ENCODE assay signal across 8 cellular contexts in the genomic region with DNA sequence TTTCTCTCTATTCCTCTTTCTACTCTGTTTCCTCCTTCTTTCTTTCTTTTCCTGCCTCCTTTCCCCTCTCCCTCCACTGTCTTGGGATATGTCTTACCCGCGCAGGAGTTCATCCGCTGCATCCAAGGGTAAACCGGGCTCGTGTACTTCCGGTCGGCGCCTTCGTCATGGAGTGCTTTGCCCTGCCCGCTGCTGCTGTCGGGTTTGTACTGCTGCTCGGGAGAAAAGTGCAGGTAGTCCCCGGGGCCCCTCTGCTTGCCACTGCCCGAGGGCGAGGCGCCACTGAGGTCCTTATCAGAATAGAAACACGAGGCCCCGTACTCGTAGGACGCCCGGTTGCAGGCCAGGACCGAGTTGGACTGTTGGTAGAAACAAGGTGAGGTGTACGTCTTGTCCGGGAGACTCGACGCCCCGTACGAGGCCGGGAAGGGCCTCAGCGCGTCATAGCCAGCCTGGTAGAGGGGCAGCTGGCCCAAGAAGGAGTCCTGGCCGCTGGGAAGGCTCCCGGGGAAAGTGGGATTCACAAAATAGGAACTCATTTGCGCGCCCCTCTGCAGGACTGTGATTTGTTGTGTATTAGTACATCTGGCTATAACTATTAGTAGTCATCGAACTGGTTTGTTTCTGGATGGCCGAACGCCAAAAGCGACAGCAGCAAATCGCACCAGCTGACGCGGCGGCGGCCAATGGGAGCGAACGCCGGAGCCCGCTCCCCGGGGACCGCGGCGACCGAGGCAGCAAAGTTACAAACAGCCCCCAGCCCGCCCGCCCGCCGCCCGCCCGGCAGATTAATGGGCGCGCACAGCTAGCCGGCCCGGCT. TPM values are rescaled to one million over a fixed set of nuclear protein-coding genes. Genes with fewer than 3 reads are reported as not detected.
DNase-seq lines count a peak whose midpoint lies in the region; ATAC-seq and TF ChIP-seq lines count a peak whose summit lies in the region.

TSS of gene HOXA6 (minus strand) at position 564 of the 820 bp plus-strand sequence. CDS start at position 539, 25 bp downstream.

- H3K27me3 ChIP-seq in esophagus muscularis mucosa (peaks cover 11 to 74% (median 24%) of the 10 kb centered on the region in 4 donors), rectal smooth muscle tissue (ENCODE audit: control insufficient read depth, insufficient read depth, low read length) (peaks cover 3% of the 10 kb centered on the region)

- intact Hi-C loops in esophagus muscularis mucosa (cut with DNase I): loop anchor here (10.0 kb wide), 2 partner anchors 123 to 943 kb away; partner anchors contain the start of genes CBX3 and HNRNPA2B1

- DNase-seq in DMS153 (lab: John Stamatoyannopoulos, UW) (peak; percentile 69), NCI-H510A treated with DMSO at 0.1 percent for 48 hours (lab: John Stamatoyannopoulos, UW) (peak; percentile 82), esophagus muscularis mucosa (ENCODE audit: extremely low spot score) (no peak), kidney glomerular epithelial cell (lab: John Stamatoyannopoulos, UW) (no peak), GM20000 (ENCODE audit: low spot score) (no peak)
- DNase-seq in effector CD4-positive, alpha-beta T cell: no peak

- H3K4me3 ChIP-seq in esophagus muscularis mucosa: peak within 1 kb of the TSS; percentile 37 to 53 (median 42)
- peak within 1 kb of the TSS; percentile 75 for H3K4me3 ChIP-seq in rectal smooth muscle tissue (ENCODE audit: low read length)

- WGBS in esophagus muscularis mucosa: 48% methylated on average over 43 of the region's 63 CpGs

- H3K36me3 ChIP-seq in esophagus muscularis mucosa (no peaks in the 10 kb centered on the region), rectal smooth muscle tissue (ENCODE audit: control insufficient read depth, insufficient read depth, low read length) (peaks cover 12% of the 10 kb centered on the region)

- ATAC-seq in GM18502 (IDR thresholded peaks at IDR 0.05; ENCODE audit: poor library complexity, unreplicated experiment): no peak

- no peak for TF ChIP-seq POLR2A in esophagus muscularis mucosa (IDR thresholded peaks at IDR 0.05; ENCODE audit: low read depth)

- peaks cover 40 to 53% (median 47%) of the 10 kb centered on the region in 4 donors for H3K4me1 ChIP-seq in esophagus muscularis mucosa
- peaks cover 14% of the 10 kb centered on the region for H3K4me1 ChIP-seq in rectal smooth muscle tissue (ENCODE audit: control insufficient read depth, insufficient read depth, low read length)

- H3K9me3 ChIP-seq in esophagus muscularis mucosa: no peaks in the 10 kb centered on the region

- TF ChIP-seq EP300 in esophagus muscularis mucosa (IDR thresholded peaks at IDR 0.05): no peak

- peak within 1 kb of the TSS; percentile 64 for H3K9ac ChIP-seq in rectal smooth muscle tissue (ENCODE audit: low read length)

- peak within 1 kb of the TSS in 2 of 4 donors; percentile 30 to 43 for H3K27ac ChIP-seq in esophagus muscularis mucosa (replicated peaks in 1 of 4)
- H3K27ac ChIP-seq in rectal smooth muscle tissue (ENCODE audit: low read depth, low read length): peak within 1 kb of the TSS; percentile 87

- TF ChIP-seq CTCF in esophagus muscularis mucosa (IDR thresholded peaks at IDR 0.05) (no peak), GM20000 (IDR thresholded peaks at IDR 0.05; ENCODE audit: extremely low read depth, missing control alignments) (no peak)

RNA-seq across cellular contexts. Expression of gene HOXA6, which starts in this region (rescaled TPM):
- under 1 TPM in 2 of 4 donors, not detected in 2; 0.66 to 0.92 TPM for total RNA-seq in esophagus muscularis mucosa

Comparison
In these comparisons a context has a peak if more than half of its experiments do, and no peak if none do; other contexts are left out.
1. DNase-seq: peak in DMS153 (single experiment) and NCI-H510A treated with DMSO at 0.1 percent for 48 hours (single experiment); none in esophagus muscularis mucosa (single experiment), kidney glomerular epithelial cell (single experiment), effector CD4-positive, alpha-beta T cell (single experiment) and GM20000 (single experiment).